ENCODE assay signal across 28 cellular contexts in the genomic region with DNA sequence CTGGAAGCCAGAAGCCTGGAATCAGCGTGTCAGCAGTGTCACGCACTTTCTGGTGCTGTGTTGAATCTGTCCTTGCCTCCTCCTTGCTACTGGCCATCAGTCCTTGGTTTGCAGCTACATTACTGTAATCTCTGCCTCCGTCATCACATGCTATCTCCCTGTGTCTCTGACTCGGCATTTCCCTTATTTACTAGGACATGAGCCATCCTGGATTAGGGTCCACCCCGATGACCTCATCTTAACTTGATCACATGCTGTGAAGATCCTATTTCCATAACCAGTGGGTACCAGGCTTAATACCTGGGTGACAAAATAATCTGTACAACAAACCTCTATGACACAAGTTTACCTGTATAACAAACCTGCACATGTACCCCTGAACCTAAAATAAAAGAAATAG.
DNase-seq lines count a peak whose midpoint lies in the region; TF ChIP-seq lines count a peak whose summit lies in the region.
"Had no signal": no experiment of that assay in that cellular context is flagged by ENCODE, and none has a peak within 500 bp of the region (broad histone marks: within the 10 kb centered on the region; RNA-seq: fewer than 3 reads in every experiment).

No MANE protein-coding gene starts in this region.

- TF ChIP-seq POLR2A in esophagus muscularis mucosa (IDR thresholded peaks at IDR 0.05; ENCODE audit: low read depth): no peak

- H4K5ac ChIP-seq in mesendoderm (ENCODE audit: low read length): no peak overlapping the region

- no peaks in the 10 kb centered on the region for H3K9me3 ChIP-seq in esophagus muscularis mucosa
- H3K9me3 ChIP-seq in CD8-positive, alpha-beta memory T cell (ENCODE audit: low read length): no peaks in the 10 kb centered on the region
- H3K9me3 ChIP-seq: SJCRH30, testis had no signal

- H4K8ac ChIP-seq in mesendoderm (ENCODE audit: low read depth, low read length): no peak overlapping the region

- H3K4ac ChIP-seq in mesendoderm (ENCODE audit: low read depth, low read length): no peak overlapping the region

- H3K79me2 ChIP-seq in mesendoderm (ENCODE audit: control insufficient read depth, insufficient read depth, low read length): no peaks in the 10 kb centered on the region

- DNase-seq in AG08395 (ENCODE audit: low spot score) (peak; percentile 32), NCI-H226 (peak; percentile 1), esophagus muscularis mucosa (ENCODE audit: extremely low spot score) (peak; percentile 45), mesendoderm (peak; percentile 4), KG1 (lab: John Stamatoyannopoulos, UW) (no peak)
- no peak for DNase-seq in T-helper 2 cell treated with Interferon-gamma antibody and Interleukin-4, amounts not matched to agents 5 μg/mL and 100 μg/mL, for 36 hours (ENCODE audit: low spot score)
- no peak for DNase-seq in stimulated activated naive CD4-positive, alpha-beta T cell treated with Interleukin-2 at 50 U/mL for 16 hours (lab: John Stamatoyannopoulos, UW)
- no peak for DNase-seq in CD8-positive, alpha-beta memory T cell
- DNase-seq: 8988T; activated CD4-positive, alpha-beta T cell treated with anti-CD3 and anti-CD28 coated beads for 48 hours; activated naive CD4-positive, alpha-beta T cell treated with anti-CD3 and anti-CD28 coated beads, Interleukin-2, amount 50 U/mL, for 16 hours; AML-193; amniotic stem cell; CD4-positive, CD25-positive, alpha-beta regulatory T cell; HCEC 1CT; head of caudate nucleus; kidney glomerular epithelial cell; midbrain; natural killer cell; NCI-H1048; NCI-H1694 treated with DMSO at 0.1 percent for 48 hours; SJCRH30; small intestine; stimulated activated naive CD8-positive, alpha-beta T cell treated with anti-CD3 and anti-CD28 coated beads, Interleukin-15, Interleukin-2, amounts not matched to agents 100 U/mL and 50 U/mL, for 24 hours; SW 1271; T1000; testis had no signal

- no peak overlapping the region for H3K4me2 ChIP-seq in mesendoderm (ENCODE audit: low read length)

- no peak overlapping the region for H2BK120ac ChIP-seq in mesendoderm (ENCODE audit: low read depth, low read length)

- no peak overlapping the region for H3K4me3 Mint-ChIP-seq in T-helper 2 cell treated with Interferon-gamma antibody and Interleukin-4, amounts not matched to agents 5 μg/mL and 100 μg/mL, for 36 hours
- no peak overlapping the region for H3K4me3 Mint-ChIP-seq in CD8-positive, alpha-beta memory T cell
- H3K4me3 Mint-ChIP-seq: activated T-helper 17 cell treated with anti-CD3 and anti-CD28 coated beads, Interleukin-2, amount 50 U/mL, for 72 hours; CD4-positive, CD25-positive, alpha-beta regulatory T cell; natural killer cell had no signal

- H3K27me3 ChIP-seq in esophagus muscularis mucosa: no peaks in the 10 kb centered on the region
- H3K27me3 ChIP-seq in mesendoderm (ENCODE audit: insufficient read depth, low read length, poor library complexity): no peaks in the 10 kb centered on the region
- H3K27me3 ChIP-seq in CD8-positive, alpha-beta memory T cell (ENCODE audit: insufficient read depth, low read length, poor library complexity, severe bottlenecking): no peaks in the 10 kb centered on the region
- H3K27me3 ChIP-seq: SJCRH30, testis had no signal

- no peak overlapping the region for H2BK15ac ChIP-seq in mesendoderm (replicated peaks; ENCODE audit: low read depth)

- no peak overlapping the region for H2AK5ac ChIP-seq in mesendoderm (ENCODE audit: low read length)

- H3K18ac ChIP-seq in mesendoderm (ENCODE audit: low read length): no peak overlapping the region

- POLR2A ChIA-PET in CD8-positive, alpha-beta memory T cell (lab: Charles Lee): no interaction called here

- TF ChIP-seq EP300 in esophagus muscularis mucosa (IDR thresholded peaks at IDR 0.05): no peak

- no peak overlapping the region for H3K23ac ChIP-seq in mesendoderm (ENCODE audit: low read length)

- H3K4me1 ChIP-seq in esophagus muscularis mucosa (peaks cover 4 to 15% (median 11%) of the 10 kb centered on the region in 4 donors), mesendoderm (ENCODE audit: control insufficient read depth, low read depth, low read length) (no peaks in the 10 kb centered on the region)
- H3K4me1 ChIP-seq in CD8-positive, alpha-beta memory T cell (ENCODE audit: insufficient read depth, low read length): no peaks in the 10 kb centered on the region
- H3K4me1 ChIP-seq: SJCRH30 had no signal

- no peaks in the 10 kb centered on the region for H3K36me3 Mint-ChIP-seq in T-helper 2 cell treated with Interferon-gamma antibody and Interleukin-4, amounts not matched to agents 5 μg/mL and 100 μg/mL, for 36 hours (ENCODE audit: low read depth)
- H3K36me3 Mint-ChIP-seq in CD8-positive, alpha-beta memory T cell: peaks cover 0 to 4% (median 0%) of the 10 kb centered on the region in 3 donors
- H3K36me3 Mint-ChIP-seq: CD4-positive, CD25-positive, alpha-beta regulatory T cell; natural killer cell had no signal

- H3K27ac ChIP-seq in esophagus muscularis mucosa (replicated peaks in 1 of 4) (no peak overlapping the region), mesendoderm (ENCODE audit: low read depth, low read length) (no peak overlapping the region)
- H3K27ac ChIP-seq in CD8-positive, alpha-beta memory T cell (ENCODE audit: low read depth, low read length): no peak overlapping the region
- H3K27ac ChIP-seq: SJCRH30, testis had no signal

- CTCF ChIA-PET in CD8-positive, alpha-beta memory T cell (lab: Charles Lee): no interaction called here

- TF ChIP-seq CTCF in esophagus muscularis mucosa (IDR thresholded peaks at IDR 0.05): no peak

- intact Hi-C loops in esophagus muscularis mucosa (cut with DNase I): no loop called here

- H2BK5ac ChIP-seq in mesendoderm (ENCODE audit: low read length): no peak overlapping the region

- H3K27me3 Mint-ChIP-seq in T-helper 2 cell treated with Interferon-gamma antibody and Interleukin-4, amounts not matched to agents 5 μg/mL and 100 μg/mL, for 36 hours (ENCODE audit: low read depth): peaks cover 23% of the 10 kb centered on the region
- peaks cover 1 to 5% of the 10 kb centered on the region in 2 donors for H3K27me3 Mint-ChIP-seq in CD8-positive, alpha-beta memory T cell
- H3K27me3 Mint-ChIP-seq: CD4-positive, CD25-positive, alpha-beta regulatory T cell had no signal

- H3K27ac Mint-ChIP-seq in T-helper 2 cell treated with Interferon-gamma antibody and Interleukin-4, amounts not matched to agents 5 μg/mL and 100 μg/mL, for 36 hours: no peak overlapping the region
- no peak overlapping the region for H3K27ac Mint-ChIP-seq in CD8-positive, alpha-beta memory T cell
- H3K27ac Mint-ChIP-seq: activated T-helper 17 cell treated with anti-CD3 and anti-CD28 coated beads, Interleukin-2, amount 50 U/mL, for 72 hours; CD4-positive, CD25-positive, alpha-beta regulatory T cell; natural killer cell had no signal

- H3K4me3 ChIP-seq in esophagus muscularis mucosa (no peak overlapping the region), mesendoderm (ENCODE audit: low read length) (no peak overlapping the region)
- H3K4me3 ChIP-seq in CD8-positive, alpha-beta memory T cell (ENCODE audit: low read length): no peak overlapping the region
- H3K4me3 ChIP-seq: SJCRH30, testis had no signal

- no peaks in the 10 kb centered on the region for H3K79me1 ChIP-seq in mesendoderm (ENCODE audit: low read length)

- H3K9ac ChIP-seq in mesendoderm (ENCODE audit: low read length): no peak overlapping the region

- H3K36me3 ChIP-seq in esophagus muscularis mucosa: no peaks in the 10 kb centered on the region
- H3K36me3 ChIP-seq in mesendoderm (ENCODE audit: control insufficient read depth, insufficient read depth, low read length): no peaks in the 10 kb centered on the region
- no peaks in the 10 kb centered on the region for H3K36me3 ChIP-seq in CD8-positive, alpha-beta memory T cell (ENCODE audit: insufficient read depth, low read length)
- H3K36me3 ChIP-seq: SJCRH30 had no signal

- H3K4me1 Mint-ChIP-seq in T-helper 2 cell treated with Interferon-gamma antibody and Interleukin-4, amounts not matched to agents 5 μg/mL and 100 μg/mL, for 36 hours (ENCODE audit: low read depth): no peaks in the 10 kb centered on the region
- H3K4me1 Mint-ChIP-seq in CD8-positive, alpha-beta memory T cell: no peaks in the 10 kb centered on the region
- H3K4me1 Mint-ChIP-seq: CD4-positive, CD25-positive, alpha-beta regulatory T cell; natural killer cell had no signal

- 88% methylated on average over 5 of the region's 5 CpGs for WGBS in esophagus muscularis mucosa
- no CpG with 5 or more reads among the region's 5 CpGs for WGBS in mesendoderm (ENCODE audit: extremely low coverage, insufficient coverage, low lambda C conversion rate)

- no peak overlapping the region for H3K56ac ChIP-seq in mesendoderm (ENCODE audit: low read length)

- no peaks in the 10 kb centered on the region for H3K9me3 Mint-ChIP-seq in T-helper 2 cell treated with Interferon-gamma antibody and Interleukin-4, amounts not matched to agents 5 μg/mL and 100 μg/mL, for 36 hours
- H3K9me3 Mint-ChIP-seq in CD8-positive, alpha-beta memory T cell: no peaks in the 10 kb centered on the region
- H3K9me3 Mint-ChIP-seq: activated T-helper 17 cell treated with anti-CD3 and anti-CD28 coated beads, Interleukin-2, amount 50 U/mL, for 72 hours; natural killer cell had no signal

Comparison
In these comparisons a context has a peak if more than half of its experiments do, and no peak if none do; other contexts are left out.
1. DNase-seq: peak in AG08395 (single experiment), NCI-H226 (single experiment), esophagus muscularis mucosa (single experiment) and mesendoderm (single experiment); none in KG1 (single experiment), T-helper 2 cell treated with Interferon-gamma antibody and Interleukin-4, amounts not matched to agents 5 μg/mL and 100 μg/mL, for 36 hours (single experiment), stimulated activated naive CD4-positive, alpha-beta T cell treated with Interleukin-2 at 50 U/mL for 16 hours (single experiment) and CD8-positive, alpha-beta memory T cell (0 of 5).